Comparison of ENCODE assay signal across 14 cellular contexts in the genomic region with DNA sequence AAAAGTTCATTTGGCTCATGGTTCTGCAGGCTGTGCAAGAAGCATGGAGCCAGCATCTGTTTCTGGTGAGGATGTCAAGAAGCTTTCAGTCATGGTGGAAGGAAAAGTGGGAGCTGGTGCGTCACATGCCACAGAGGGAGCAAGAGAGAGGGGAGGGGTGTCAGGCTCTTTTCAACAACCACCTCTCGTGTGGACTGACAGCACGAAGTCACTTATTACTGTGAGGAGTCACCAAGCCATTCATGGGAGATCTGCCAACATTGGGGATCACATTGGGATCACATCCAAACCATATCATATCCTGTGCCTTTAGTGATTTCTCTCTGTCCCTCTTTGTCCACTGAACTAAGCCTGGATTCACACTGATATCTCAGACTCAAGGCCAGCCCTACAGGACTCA.
A peak's percentile ranks its signal among the peaks of the same experiment; 100 is the strongest.
DNase-seq lines count a peak whose midpoint lies in the region; ATAC-seq and TF ChIP-seq lines count a peak whose summit lies in the region.
"Had no signal": no experiment of that assay in that cellular context is flagged by ENCODE, and none has a peak within 500 bp of the region (broad histone marks: within the 10 kb centered on the region; RNA-seq: fewer than 3 reads in every experiment).

No MANE protein-coding gene starts in this region.

- POLR2A ChIA-PET in activated CD4-positive, alpha-beta memory T cell treated with anti-CD3 and anti-CD28 coated beads for 36 hours (lab: Charles Lee): interaction anchor here (1.5 to 3.5 kb wide), 9 partner anchors 12 to 112 kb away, joined by 3 to 38 read pairs (median 9); no protein-coding TSS in a partner anchor
- POLR2A ChIA-PET in activated CD4-positive, alpha-beta memory T cell treated with anti-CD3 and anti-CD28 coated beads, Interleukin-2, amount 10 ng/mL, durations not matched to agents 7 days and 5 days (lab: Charles Lee): interaction anchor here (0.7 to 2.0 kb wide), 5 partner anchors 12 to 23 kb away, joined by 3 to 6 read pairs (median 3); no protein-coding TSS in a partner anchor
- POLR2A ChIA-PET in IMR-90 (lab: Charles Lee; ENCODE audit: unreplicated experiment): interaction anchor here (0.5 kb wide), 1 partner anchor 790 kb away, joined by 5 read pairs; no protein-coding TSS in a partner anchor

- in situ Hi-C loops in IMR-90 (cut with MboI; ENCODE audit: low sequenced_read_pairs): no loop called here

- no peak overlapping the region for H3K9ac ChIP-seq in IMR-90 (ENCODE audit: low read depth, low read length)

- ATAC-seq in IMR-90 (ENCODE audit: low read depth) (no peak), sciatic nerve (no peak), HG03442 (IDR thresholded peaks at IDR 0.05; ENCODE audit: unreplicated experiment) (no peak)

- H3K4ac ChIP-seq in IMR-90 (ENCODE audit: low read depth, low read length): 0 out of 2 replicates have a peak overlapping the region, but pooled peaks have one; percentile 16

- H3K4me2 ChIP-seq in IMR-90 (ENCODE audit: low read depth, low read length): no peak overlapping the region

- no peak overlapping the region for H2AFZ ChIP-seq in IMR-90 (replicated peaks; ENCODE audit: low read length, poor library complexity)

- no peaks in the 10 kb centered on the region for H3K79me1 ChIP-seq in IMR-90 (ENCODE audit: low read depth in 1 of 2, low read length in 2 of 2)

- no peak overlapping the region for H3K27ac ChIP-seq in IMR-90 (ENCODE audit: insufficient read depth, low read length)
- H3K27ac ChIP-seq: HL-60 had no signal

- H3K9me3 Mint-ChIP-seq in activated CD4-positive, alpha-beta memory T cell treated with anti-CD3 and anti-CD28 coated beads for 36 hours: peaks cover 5% of the 10 kb centered on the region
- H3K9me3 Mint-ChIP-seq in activated CD4-positive, alpha-beta memory T cell treated with anti-CD3 and anti-CD28 coated beads, Interleukin-2, amount 10 ng/mL, durations not matched to agents 7 days and 5 days: peaks cover 5% of the 10 kb centered on the region
- H3K9me3 Mint-ChIP-seq in activated naive CD8-positive, alpha-beta T cell (ENCODE audit: low read depth): peaks cover 6% of the 10 kb centered on the region

- no peaks in the 10 kb centered on the region for H3K9me3 ChIP-seq in IMR-90 (ENCODE audit: control insufficient read depth, insufficient read depth, low read length)

- H3K36me3 Mint-ChIP-seq in activated CD4-positive, alpha-beta memory T cell treated with anti-CD3 and anti-CD28 coated beads for 36 hours: peaks cover 5% of the 10 kb centered on the region
- peaks cover 6% of the 10 kb centered on the region for H3K36me3 Mint-ChIP-seq in activated CD4-positive, alpha-beta memory T cell treated with anti-CD3 and anti-CD28 coated beads, Interleukin-2, amount 10 ng/mL, durations not matched to agents 7 days and 5 days (ENCODE audit: low read depth)
- H3K36me3 Mint-ChIP-seq in activated naive CD8-positive, alpha-beta T cell: peaks cover 5% of the 10 kb centered on the region

- H3K56ac ChIP-seq in IMR-90 (ENCODE audit: extremely low read depth, insufficient read depth, low read length): no peak overlapping the region

- no CpG with 5 or more reads among the region's 3 CpGs for WGBS in IMR-90 (ENCODE audit: extremely low coverage in 2 of 2, insufficient read length in 1 of 2), 2 experiments

- TF ChIP-seq POLR2A in IMR-90 (IDR thresholded peaks at IDR 0.05; ENCODE audit: low read depth, low read length): no peak

- no peak for TF ChIP-seq RAD21 in IMR-90 (IDR thresholded peaks at IDR 0.05; ENCODE audit: low read length)

- no peak overlapping the region for H4K5ac ChIP-seq in IMR-90 (ENCODE audit: low read depth, low read length)

- peak overlapping the region; percentile 1; the same call in 1 of the 3 replicates for H2BK15ac ChIP-seq in IMR-90 (ENCODE audit: low read depth, low read length)

- peaks cover 38% of the 10 kb centered on the region for H3K4me1 Mint-ChIP-seq in activated CD4-positive, alpha-beta memory T cell treated with anti-CD3 and anti-CD28 coated beads for 36 hours (ENCODE audit: low read depth)
- peaks cover 22% of the 10 kb centered on the region for H3K4me1 Mint-ChIP-seq in activated CD4-positive, alpha-beta memory T cell treated with anti-CD3 and anti-CD28 coated beads, Interleukin-2, amount 10 ng/mL, durations not matched to agents 7 days and 5 days
- peaks cover 27% of the 10 kb centered on the region for H3K4me1 Mint-ChIP-seq in activated naive CD8-positive, alpha-beta T cell (ENCODE audit: low read depth)

- dilution Hi-C loops in IMR-90 (cut with HindIII; ENCODE audit: low sequenced_read_pairs, unreplicated experiment): no loop called here

- H2AK9ac ChIP-seq in IMR-90 (replicated peaks; ENCODE audit: low read depth, low read length, poor library complexity): peak overlapping the region; percentile 21

- H2BK20ac ChIP-seq in IMR-90 (ENCODE audit: low read depth, low read length): no peak overlapping the region

- H3K23ac ChIP-seq in IMR-90 (ENCODE audit: low read depth, low read length): no peak overlapping the region

- TF ChIP-seq CTCF in IMR-90 (conservative IDR thresholded peaks at IDR 0.05; ENCODE audit: low read depth, low read length): no peak

- no peaks in the 10 kb centered on the region for H3K27me3 ChIP-seq in IMR-90 (ENCODE audit: control insufficient read depth, insufficient read depth, low read length)

- BruUV-seq in IMR-90 (replicated peaks; lab: Mats Ljungman, UMichigan): no TSS peak

- H3K27ac Mint-ChIP-seq in activated CD4-positive, alpha-beta memory T cell treated with anti-CD3 and anti-CD28 coated beads for 36 hours: peak overlapping the region; percentile 92
- no peak overlapping the region for H3K27ac Mint-ChIP-seq in activated CD4-positive, alpha-beta memory T cell treated with anti-CD3 and anti-CD28 coated beads, Interleukin-2, amount 10 ng/mL, durations not matched to agents 7 days and 5 days
- peak overlapping the region; percentile 87 for H3K27ac Mint-ChIP-seq in activated naive CD8-positive, alpha-beta T cell
- H3K27ac Mint-ChIP-seq: activated naive CD8-positive, alpha-beta T cell treated with anti-CD3 and anti-CD28 coated beads, Interleukin-2, amount 10 ng/mL, durations not matched to agents 7 days and 5 days had no signal

- H3K27me3 Mint-ChIP-seq in activated CD4-positive, alpha-beta memory T cell treated with anti-CD3 and anti-CD28 coated beads for 36 hours: no peaks in the 10 kb centered on the region
- no peaks in the 10 kb centered on the region for H3K27me3 Mint-ChIP-seq in activated CD4-positive, alpha-beta memory T cell treated with anti-CD3 and anti-CD28 coated beads, Interleukin-2, amount 10 ng/mL, durations not matched to agents 7 days and 5 days
- H3K27me3 Mint-ChIP-seq in activated naive CD8-positive, alpha-beta T cell: no peaks in the 10 kb centered on the region
- H3K27me3 Mint-ChIP-seq: activated naive CD8-positive, alpha-beta T cell treated with anti-CD3 and anti-CD28 coated beads, Interleukin-2, amount 10 ng/mL, durations not matched to agents 7 days and 5 days had no signal

- peaks cover 4% of the 10 kb centered on the region for H3K4me1 ChIP-seq in IMR-90 (ENCODE audit: control insufficient read depth, insufficient read depth, low read length)

- no peak overlapping the region for H3K18ac ChIP-seq in IMR-90 (ENCODE audit: low read depth, low read length)

- H2BK120ac ChIP-seq in IMR-90 (ENCODE audit: low read depth, low read length): no peak overlapping the region

- no peak overlapping the region for H2BK5ac ChIP-seq in IMR-90 (ENCODE audit: low read depth, low read length, poor library complexity, severe bottlenecking)

- CTCF ChIA-PET in activated CD4-positive, alpha-beta memory T cell treated with anti-CD3 and anti-CD28 coated beads for 36 hours (lab: Charles Lee): interaction anchor here (0.7 to 6.8 kb wide), 12 partner anchors 10 to 118 kb away, joined by 3 to 51 read pairs (median 5); no protein-coding TSS in a partner anchor
- CTCF ChIA-PET in activated CD4-positive, alpha-beta memory T cell treated with anti-CD3 and anti-CD28 coated beads, Interleukin-2, amount 10 ng/mL, durations not matched to agents 7 days and 5 days (lab: Charles Lee): interaction anchor here (0.5 kb wide), 1 partner anchor 15 kb away, joined by 3 read pairs; no protein-coding TSS in a partner anchor
- CTCF ChIA-PET in IMR-90 (lab: Yijun Ruan, JAX): no interaction called here

- H4K8ac ChIP-seq in IMR-90 (ENCODE audit: low read depth in 2 of 2, low read length in 2 of 2): no peak overlapping the region

- intact Hi-C loops in activated CD4-positive, alpha-beta memory T cell treated with anti-CD3 and anti-CD28 coated beads for 36 hours (cut with micrococcal nuclease): no loop called here
- intact Hi-C loops in IMR-90 (cut with micrococcal nuclease): no loop called here
- intact Hi-C loops in sciatic nerve (cut with DNase I): no loop called here

- H3K4me3 Mint-ChIP-seq in activated CD4-positive, alpha-beta memory T cell treated with anti-CD3 and anti-CD28 coated beads for 36 hours: peak overlapping the region; percentile 68
- no peak overlapping the region for H3K4me3 Mint-ChIP-seq in activated CD4-positive, alpha-beta memory T cell treated with anti-CD3 and anti-CD28 coated beads, Interleukin-2, amount 10 ng/mL, durations not matched to agents 7 days and 5 days
- H3K4me3 Mint-ChIP-seq in activated naive CD8-positive, alpha-beta T cell: peak overlapping the region; percentile 27
- H3K4me3 Mint-ChIP-seq: activated naive CD8-positive, alpha-beta T cell treated with anti-CD3 and anti-CD28 coated beads, Interleukin-2, amount 10 ng/mL, durations not matched to agents 7 days and 5 days had no signal

- no peak overlapping the region for H3K14ac ChIP-seq in IMR-90 (replicated peaks; ENCODE audit: low read depth, low read length)

- H4K20me1 ChIP-seq in IMR-90 (ENCODE audit: insufficient read depth, low read length): no peaks in the 10 kb centered on the region

- no peak overlapping the region for H4K91ac ChIP-seq in IMR-90 (ENCODE audit: insufficient read depth, low read depth, low read length)

- H3K36me3 ChIP-seq in IMR-90 (ENCODE audit: control insufficient read depth, insufficient read depth, low read length): no peaks in the 10 kb centered on the region

- no peak for DNase-seq in activated CD4-positive, alpha-beta memory T cell treated with anti-CD3 and anti-CD28 coated beads for 36 hours
- DNase-seq in activated CD4-positive, alpha-beta memory T cell treated with anti-CD3 and anti-CD28 coated beads, Interleukin-2, amount 10 ng/mL, durations not matched to agents 7 days and 5 days: no peak
- DNase-seq in IMR-90 (no peak), sciatic nerve (ENCODE audit: low spot score) (peak; percentile 15), NCI-H1048 (lab: John Stamatoyannopoulos, UW) (no peak), SHP77 treated with DMSO at 0.1 percent for 48 hours (lab: John Stamatoyannopoulos, UW) (no peak)
- DNase-seq: DMS 273 treated with DMSO at 0.1 percent for 48 hours, foreskin fibroblast, NCI-H1694, trophoblast cell had no signal

- H3K4me3 ChIP-seq in IMR-90 (ENCODE audit: insufficient read depth, low read depth, low read length): no peak overlapping the region

- peaks cover 7% of the 10 kb centered on the region; the same call in 1 of the 2 replicates for H3K9me1 ChIP-seq in IMR-90 (ENCODE audit: insufficient read depth, low read length)

- H2AK5ac ChIP-seq in IMR-90 (ENCODE audit: low read depth, low read length): no peak overlapping the region

TF ChIP-seq in IMR-90, 13 proteins besides CTCF, POLR2A, EP300 and RAD21 (continues in another document):
- no peak for TF ChIP-seq MXI1 (IDR thresholded peaks at IDR 0.05; ENCODE audit: borderline replicate concordance, low read depth, low read length)
- TF ChIP-seq BHLHE40 (IDR thresholded peaks at IDR 0.05; ENCODE audit: low read depth, low read length): no peak
